In the genomic region with DNA sequence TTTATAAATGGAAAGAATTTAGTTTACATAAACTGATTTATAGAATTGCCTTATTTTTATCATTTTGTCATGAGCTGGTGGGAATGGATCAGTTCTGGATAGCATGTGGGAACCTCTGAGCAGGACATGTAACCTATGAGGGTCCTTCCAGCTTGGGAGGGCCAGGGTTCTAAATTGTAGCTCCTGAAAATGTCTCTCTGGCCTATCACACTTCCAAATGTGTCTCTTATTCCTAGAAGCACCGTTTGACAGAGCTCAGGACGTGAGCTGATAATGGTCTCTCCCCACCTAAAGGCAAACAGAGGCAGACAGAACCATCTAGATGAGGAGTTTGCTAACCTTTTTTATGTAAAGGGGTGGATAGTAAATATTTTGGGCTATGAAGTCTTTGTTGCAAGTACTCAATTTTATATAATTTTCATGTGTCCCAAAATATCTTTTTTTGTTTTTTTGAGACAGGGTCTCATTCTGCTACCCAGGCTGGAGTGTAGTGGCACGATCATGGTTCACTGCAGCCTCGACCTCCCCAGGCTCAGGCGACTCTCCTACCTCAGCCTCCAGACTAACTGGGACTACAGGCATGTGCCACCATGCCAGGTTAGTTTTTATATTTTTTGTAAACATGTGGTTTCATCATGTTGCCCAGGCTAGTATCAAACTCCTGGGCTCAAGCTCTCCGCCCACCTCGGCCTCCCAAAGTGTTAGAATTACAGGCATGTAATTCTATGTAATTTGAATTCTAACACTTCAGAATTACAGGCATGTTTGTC, we compare ENCODE assay signal across 1 cellular context.
TF ChIP-seq lines count a peak whose summit lies in the region.

No MANE protein-coding gene starts in this region.

TF ChIP-seq in HepG2, 621 proteins besides CTCF, POLR2A, EP300 and RAD21:
- TF ChIP-seq BRCA1 (CRISPR knock-in tag; IDR thresholded peaks at IDR 0.05) = no peak
TF ChIP-seq in HepG2: peak in this region for 0.
